In genomic region chr13:51501592-51502205, GRCh38 we compare ENCODE assay signal across 10 cellular contexts. TPM values are rescaled to one million over a fixed set of nuclear protein-coding genes. Genes with fewer than 3 reads are reported as not detected.
DNase-seq lines count a peak whose midpoint lies in the region; ATAC-seq and TF ChIP-seq lines count a peak whose summit lies in the region.
"Had no signal": no experiment of that assay in that cellular context is flagged by ENCODE, and none has a peak within 500 bp of the region (broad histone marks: within the 10 kb centered on the region; RNA-seq: fewer than 3 reads in every experiment).

No MANE protein-coding gene starts in this region.

- H3K4me3 ChIP-seq in choroid plexus epithelial cell (ENCODE audit: low read depth, low read length) (no peak overlapping the region), mucosa of descending colon (no peak overlapping the region)
- H3K4me3 ChIP-seq: SJSA1 had no signal

- no peaks in the 10 kb centered on the region for H3K9me3 ChIP-seq in mucosa of descending colon
- H3K9me3 ChIP-seq: SJSA1 had no signal

- no peaks in the 10 kb centered on the region for H3K36me3 ChIP-seq in mucosa of descending colon (ENCODE audit: low read depth)
- H3K36me3 ChIP-seq: SJSA1 had no signal

- ATAC-seq in GM21367 (IDR thresholded peaks at IDR 0.05; ENCODE audit: unreplicated experiment) (peak; percentile 7), HG03520 (IDR thresholded peaks at IDR 0.05; ENCODE audit: unreplicated experiment) (peak; percentile 30), mucosa of descending colon (no peak)

- H3K4me1 ChIP-seq in mucosa of descending colon (ENCODE audit: low read depth): no peaks in the 10 kb centered on the region

- peak; percentile 88 for DNase-seq in EH (ENCODE audit: low read depth)
- DNase-seq in choroid plexus epithelial cell (ENCODE audit: low read depth): peak; percentile 36
- DNase-seq in mesenteric fat pad (ENCODE audit: low spot score): no peak
- DNase-seq in iPS-NIHi7 (ENCODE audit: extremely low spot score): no peak
- DNase-seq in mucosa of descending colon: no peak
- DNase-seq in HT-29 (ENCODE audit: low spot score): no peak
- DNase-seq: amygdala had no signal

- intact Hi-C loops in mucosa of descending colon (cut with DNase I, micrococcal nuclease): no loop called here

- TF ChIP-seq CTCF in choroid plexus epithelial cell (conservative IDR thresholded peaks at IDR 0.05; ENCODE audit: low read depth, low read length): no peak
- no peak for TF ChIP-seq CTCF in mucosa of descending colon (IDR thresholded peaks at IDR 0.05)

RNA-seq across cellular contexts. Expression of gene INTS6, which starts 48.9 kb away (rescaled TPM):
- total RNA-seq in mesenteric fat pad: 39.8 TPM
- 10 to 100 TPM; 32.0 to 38.4 (median 36.3) TPM for total RNA-seq in mucosa of descending colon
- total RNA-seq in HT-29 (2014; rRNA removed; shearing (Covaris generic)): 37.6 and 49.4 TPM in 2 replicates

Comparison
In these comparisons a context has a peak if more than half of its experiments do, and no peak if none do; other contexts are left out.
1. DNase-seq: peak in EH (single experiment) and choroid plexus epithelial cell (single experiment); none in mesenteric fat pad (single experiment), iPS-NIHi7 (single experiment), mucosa of descending colon (0 of 3) and HT-29 (single experiment).